In the genomic region with DNA sequence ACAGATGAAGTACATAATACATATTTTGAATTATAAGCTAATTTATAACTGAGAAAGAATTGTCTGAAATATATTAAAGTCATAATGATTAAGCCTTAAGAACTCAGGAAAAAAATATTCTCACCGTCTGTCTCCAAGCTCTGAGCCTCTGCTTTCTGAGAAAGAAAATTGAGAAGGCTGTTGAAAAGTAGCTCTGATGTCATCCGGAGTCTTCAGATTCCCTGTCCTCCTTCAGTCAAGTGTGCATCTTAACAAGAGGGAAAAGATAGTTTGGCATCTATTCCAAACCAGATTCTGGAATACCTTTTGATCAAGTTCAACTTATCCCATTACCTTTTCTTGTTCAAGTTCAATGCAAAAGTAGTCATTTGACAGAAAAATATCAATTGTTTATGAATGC, we compare ENCODE assay signal across 22 cellular contexts. TPM values are rescaled to one million over a fixed set of nuclear protein-coding genes. Genes with fewer than 3 reads are reported as not detected.
DNase-seq lines count a peak whose midpoint lies in the region; ATAC-seq, FAIRE-seq and TF ChIP-seq lines count a peak whose summit lies in the region.
"Had no signal": no experiment of that assay in that cellular context is flagged by ENCODE, and none has a peak within 500 bp of the region (broad histone marks: within the 10 kb centered on the region; RNA-seq: fewer than 3 reads in every experiment).

No MANE protein-coding gene starts in this region.

- H3K27me3 ChIP-seq in HepG2 (ENCODE audit: control insufficient read depth in 1 of 2, insufficient read depth in 2 of 2, low read length in 2 of 2), result no peaks in the 10 kb centered on the region
- no peaks in the 10 kb centered on the region for H3K27me3 ChIP-seq in right lobe of liver
- H3K27me3 ChIP-seq in WERI-Rb-1 (ENCODE audit: insufficient read depth, low read depth, severe bottlenecking), result no peaks in the 10 kb centered on the region
- H3K27me3 ChIP-seq: Peyer's patch had no signal

- no peaks in the 10 kb centered on the region for H3K27me3 Mint-ChIP-seq in nephron progenitor cell (ENCODE audit: low read depth, poor library complexity)
- no peaks in the 10 kb centered on the region for H3K27me3 Mint-ChIP-seq in activated CD4-positive, alpha-beta memory T cell treated with anti-CD3 and anti-CD28 coated beads, Interleukin-2, amount 10 ng/mL, durations not matched to agents 7 days and 5 days
- H3K27me3 Mint-ChIP-seq: B cell had no signal

- CTCF ChIA-PET in HepG2 (lab: Yijun Ruan, JAX; ENCODE audit: low intra/inter-chr PET ratio, low total read pairs), result no interaction called here
- CTCF ChIA-PET in activated CD4-positive, alpha-beta memory T cell treated with anti-CD3 and anti-CD28 coated beads, Interleukin-2, amount 10 ng/mL, durations not matched to agents 7 days and 5 days (lab: Charles Lee), result no interaction called here

- intact Hi-C loops in HepG2 (cut with micrococcal nuclease; ENCODE audit: unreplicated experiment) (no loop called here), right lobe of liver (cut with DNase I) (no loop called here)

- DNase-seq in HepG2 (ENCODE audit: low spot score), result no peak
- DNase-seq in right lobe of liver, result no peak
- no peak for DNase-seq in WERI-Rb-1
- no peak for DNase-seq in nephron progenitor cell
- no peak for DNase-seq in activated CD4-positive, alpha-beta T cell treated with anti-CD3 and anti-CD28 coated beads for 48 hours
- DNase-seq in activated CD4-positive, alpha-beta memory T cell treated with anti-CD3 and anti-CD28 coated beads, Interleukin-2, amount 10 ng/mL, durations not matched to agents 7 days and 5 days, result no peak
- DNase-seq: DMS79 treated with DMSO at 0.1 percent for 48 hours, H9, MV-4-11, NCI-H1105 treated with DMSO at 0.1 percent for 48 hours, NCI-H1694, NCI-H2081 treated with DMSO at 0.1 percent for 48 hours, NCI-H748 treated with DMSO at 0.1 percent for 48 hours, Peyer's patch had no signal

- H3K4me1 ChIP-seq in HepG2 (ENCODE audit: insufficient read depth, low read length) (no peaks in the 10 kb centered on the region), right lobe of liver (no peaks in the 10 kb centered on the region)

- H3K4me3 ChIP-seq in HepG2 (replicated peaks in 1 of 3; ENCODE audit: insufficient read depth in 1 of 3, low read depth in 2 of 3, low read length in 3 of 3) (no peak overlapping the region), right lobe of liver (no peak overlapping the region), WERI-Rb-1 (ENCODE audit: low read depth, low read length) (no peak overlapping the region)
- H3K4me3 ChIP-seq: Peyer's patch had no signal

- 93% methylated on average over 2 of the region's 2 CpGs for WGBS in HepG2 (ENCODE audit: low lambda C conversion rate)
- 68% methylated on average over 2 of the region's 2 CpGs for WGBS in right lobe of liver (ENCODE audit: insufficient coverage, low coverage, low lambda C conversion rate, missing lambda C conversion rate)

- TF ChIP-seq POLR2A in HepG2 (IDR thresholded peaks at IDR 0.05; ENCODE audit: insufficient read depth in 1 of 2, low read depth in 2 of 2, low read length in 2 of 2) (no peak), right lobe of liver (IDR thresholded peaks at IDR 0.05) (no peak)

- H3K9me3 ChIP-seq in HepG2 (ENCODE audit: low read length) (no peaks in the 10 kb centered on the region), right lobe of liver (no peaks in the 10 kb centered on the region), WERI-Rb-1 (ENCODE audit: severe bottlenecking) (no peaks in the 10 kb centered on the region)
- H3K9me3 ChIP-seq: Peyer's patch had no signal

- ATAC-seq in HepG2 (no peak), right lobe of liver (no peak), GM18502 (IDR thresholded peaks at IDR 0.05; ENCODE audit: poor library complexity, unreplicated experiment) (no peak)
- ATAC-seq: SK-N-SH treated with all-trans-retinoic acid at 6 μM for 48 hours had no signal

- no peak for TF ChIP-seq CTCF in HepG2 (CRISPR knock-in tag; IDR thresholded peaks at IDR 0.05)
- no peak for TF ChIP-seq CTCF in right lobe of liver (IDR thresholded peaks at IDR 0.05)
- no peak for TF ChIP-seq CTCF in WERI-Rb-1 (IDR thresholded peaks at IDR 0.05; ENCODE audit: low read depth, low read length)
- TF ChIP-seq CTCF in nephron progenitor cell (IDR thresholded peaks at IDR 0.05), result no peak

- POLR2A ChIA-PET in HepG2 (lab: Yijun Ruan, JAX), result no interaction called here
- POLR2A ChIA-PET in activated CD4-positive, alpha-beta memory T cell treated with anti-CD3 and anti-CD28 coated beads, Interleukin-2, amount 10 ng/mL, durations not matched to agents 7 days and 5 days (lab: Charles Lee), result no interaction called here

- H3K9me3 Mint-ChIP-seq in nephron progenitor cell, result peaks cover 3% of the 10 kb centered on the region
- no peaks in the 10 kb centered on the region for H3K9me3 Mint-ChIP-seq in activated CD4-positive, alpha-beta memory T cell treated with anti-CD3 and anti-CD28 coated beads, Interleukin-2, amount 10 ng/mL, durations not matched to agents 7 days and 5 days
- H3K9me3 Mint-ChIP-seq: CD14-positive monocyte, H9 had no signal

- H3K27ac Mint-ChIP-seq in nephron progenitor cell, result peak overlapping the region; percentile 38
- H3K27ac Mint-ChIP-seq in activated CD4-positive, alpha-beta memory T cell treated with anti-CD3 and anti-CD28 coated beads, Interleukin-2, amount 10 ng/mL, durations not matched to agents 7 days and 5 days, result no peak overlapping the region
- H3K27ac Mint-ChIP-seq: B cell, H9 had no signal

- BruUV-seq in HepG2 (replicated peaks; lab: Mats Ljungman, UMichigan), result no TSS peak

- H3K36me3 Mint-ChIP-seq in nephron progenitor cell (ENCODE audit: low read depth), result peaks cover 76% of the 10 kb centered on the region
- H3K36me3 Mint-ChIP-seq in activated CD4-positive, alpha-beta memory T cell treated with anti-CD3 and anti-CD28 coated beads, Interleukin-2, amount 10 ng/mL, durations not matched to agents 7 days and 5 days (ENCODE audit: low read depth), result no peaks in the 10 kb centered on the region

- no peak for TF ChIP-seq RAD21 in HepG2 (CRISPR knock-in tag; IDR thresholded peaks at IDR 0.05)

- H4K20me1 ChIP-seq in HepG2 (ENCODE audit: insufficient read depth, low read length), result peaks cover 57% of the 10 kb centered on the region

- no peak overlapping the region for H3K4me2 ChIP-seq in HepG2 (ENCODE audit: low read depth, low read length)
- H3K4me2 ChIP-seq: KMS-11 had no signal

- no peak for FAIRE-seq in HepG2 (lab: Jason Lieb, UNC)
- FAIRE-seq: A204.1, GM12891 had no signal

- peaks cover 2 to 27% of the 10 kb centered on the region in 2 experiments; a peak in 4 of 5 replicates for H3K36me3 ChIP-seq in HepG2 (replicated peaks in 1 of 2; ENCODE audit: control insufficient read depth in 1 of 2, insufficient read depth in 2 of 2, low read length in 2 of 2)
- no peaks in the 10 kb centered on the region for H3K36me3 ChIP-seq in right lobe of liver
- no peaks in the 10 kb centered on the region for H3K36me3 ChIP-seq in WERI-Rb-1

- H3K27ac ChIP-seq in HepG2 (ENCODE audit: extremely low read length, insufficient read depth, low read length) (no peak overlapping the region), right lobe of liver (no peak overlapping the region), WERI-Rb-1 (peak overlapping the region; percentile 69)
- H3K27ac ChIP-seq: KMS-11, Peyer's patch had no signal

- no peak overlapping the region for H2AFZ ChIP-seq in HepG2 (ENCODE audit: low read length)

- no peak overlapping the region for H3K4me3 Mint-ChIP-seq in nephron progenitor cell
- H3K4me3 Mint-ChIP-seq in activated CD4-positive, alpha-beta memory T cell treated with anti-CD3 and anti-CD28 coated beads, Interleukin-2, amount 10 ng/mL, durations not matched to agents 7 days and 5 days, result no peak overlapping the region
- H3K4me3 Mint-ChIP-seq: B cell, CD14-positive monocyte, H9 had no signal

- H3K9ac ChIP-seq in HepG2 (ENCODE audit: insufficient read depth, low read depth, low read length), result no peak overlapping the region
- H3K9ac ChIP-seq: KMS-11 had no signal

- H3K79me2 ChIP-seq in HepG2 (ENCODE audit: insufficient read depth, low read length), result peaks cover 92% of the 10 kb centered on the region

- in situ Hi-C loops in HepG2 (cut with HindIII; ENCODE audit: extremely low pct_ligation_motif_present, low pct_unique_long_range_greater_than_20kb), result no loop called here

- peaks cover 11% of the 10 kb centered on the region for H3K4me1 Mint-ChIP-seq in nephron progenitor cell
- H3K4me1 Mint-ChIP-seq in activated CD4-positive, alpha-beta memory T cell treated with anti-CD3 and anti-CD28 coated beads, Interleukin-2, amount 10 ng/mL, durations not matched to agents 7 days and 5 days, result no peaks in the 10 kb centered on the region
- H3K4me1 Mint-ChIP-seq: H9 had no signal

- TF ChIP-seq EP300 in HepG2 (IDR thresholded peaks at IDR 0.05; ENCODE audit: low read depth in 2 of 2, low read length in 2 of 2) (no peak), HepG2 (CRISPR knock-in tag; IDR thresholded peaks at IDR 0.05; ENCODE audit: borderline replicate concordance) (no peak)

TF ChIP-seq in HepG2, 621 proteins besides CTCF, POLR2A, EP300 and RAD21 (continues in another document):
- TF ChIP-seq ZNF720 (CRISPR knock-in tag; IDR thresholded peaks at IDR 0.05), result no peak

RNA-seq across cellular contexts. Expression of a gene that starts 50.6 kb away (rescaled TPM):
- total RNA-seq in HepG2 (2016; rRNA removed; fragmentation: Illumina TruSeq; extraction: Trizol) (69.0 and 99.0 TPM in 2 replicates), right lobe of liver (10 to 100 TPM; 15.4 to 34.0 (median 21.5) TPM)
- 27.6 and 36.4 TPM in 2 replicates for total RNA-seq in HepG2 (2016; cell fraction: cytosol; rRNA removed; fragmentation: Illumina TruSeq; extraction: Trizol; ENCODE audit: low read depth)
- total RNA-seq in HepG2 (2016; cell fraction: insoluble cytoplasmic fraction; rRNA removed; fragmentation: Illumina TruSeq; extraction: Trizol), result 66.8 and 94.5 TPM in 2 replicates
- total RNA-seq in HepG2 (2016; cell fraction: membrane; rRNA removed; fragmentation: Illumina TruSeq; extraction: Trizol), result 25.1 and 28.0 TPM in 2 replicates
- total RNA-seq in HepG2 (2016; cell fraction: nucleus; rRNA removed; fragmentation: Illumina TruSeq; extraction: Trizol), result 94.9 and 106 TPM in 2 replicates
- 18.1 and 21.0 TPM in 2 replicates for polyA plus RNA-seq in HepG2 (2011; rRNA removed)
- 7.6 and 13.3 TPM in 2 replicates for polyA plus RNA-seq in HepG2 (2011; cell fraction: cytosol; rRNA removed)
- 13.9 and 17.0 TPM in 2 replicates for polyA plus RNA-seq in HepG2 (2011; cell fraction: nucleus; rRNA removed)
- 28.1 and 32.1 TPM in 2 replicates for polyA plus RNA-seq in HepG2 (2012)
- 1.1 and 1.3 TPM in 2 replicates for polyA plus RNA-seq in HepG2 (2016; cell fraction: cytosol; fragmentation: Illumina TruSeq; extraction: Trizol; ENCODE audit: low read depth)
- 40.5 and 44.9 TPM in 2 replicates for polyA plus RNA-seq in HepG2 (2016; cell fraction: insoluble cytoplasmic fraction; fragmentation: Illumina TruSeq; extraction: Trizol; ENCODE audit: low read depth)
- polyA plus RNA-seq in HepG2 (2016; cell fraction: membrane; fragmentation: Illumina TruSeq; extraction: Trizol; ENCODE audit: low read depth), result 4.3 and 4.9 TPM in 2 replicates
- polyA plus RNA-seq in HepG2 (2016; cell fraction: nucleus; fragmentation: Illumina TruSeq; extraction: Trizol; ENCODE audit: insufficient read depth, low read depth), result 46.0 and 49.0 TPM in 2 replicates
- 5.6 and 32.4 TPM in 2 replicates for polyA minus RNA-seq in HepG2 (2011; rRNA and poly(A)+ RNA removed; ENCODE audit: low replicate concordance)
- 42.3 and 56.3 TPM in 2 replicates for polyA minus RNA-seq in HepG2 (2011; cell fraction: cytosol; rRNA and poly(A)+ RNA removed)
- polyA minus RNA-seq in HepG2 (2011; cell fraction: nucleus; rRNA and poly(A)+ RNA removed), result 188 and 226 TPM in 2 replicates
- 1 to 10 TPM; 5.3 to 7.7 TPM for total RNA-seq in activated CD4-positive, alpha-beta memory T cell treated with anti-CD3 and anti-CD28 coated beads, Interleukin-2, amount 10 ng/mL, durations not matched to agents 7 days and 5 days
- total RNA-seq: OCI-LY7 had no signal
